In the genomic region with DNA sequence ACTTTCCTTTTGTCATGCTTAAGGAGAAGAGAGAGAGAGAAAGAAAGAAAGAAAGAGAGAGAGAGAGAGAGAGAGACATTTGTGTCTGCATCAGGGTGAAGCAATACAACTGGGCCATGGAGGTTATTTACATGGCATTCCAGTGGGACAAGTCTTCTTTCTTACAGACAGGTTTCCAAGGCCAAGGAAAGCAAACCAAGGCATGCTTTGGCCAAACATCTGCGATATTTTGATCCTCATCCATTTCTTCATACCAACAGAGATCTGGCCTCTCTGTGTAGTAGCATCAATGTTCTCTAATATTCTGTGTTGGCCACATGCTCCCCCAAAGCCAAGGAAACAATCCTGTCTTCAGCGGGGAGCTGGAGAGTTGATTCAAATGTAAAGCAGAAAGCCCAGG, we compare ENCODE assay signal across 18 cellular contexts.
DNase-seq lines count a peak whose midpoint lies in the region; ATAC-seq and TF ChIP-seq lines count a peak whose summit lies in the region.
"Had no signal": no experiment of that assay in that cellular context is flagged by ENCODE, and none has a peak within 500 bp of the region (broad histone marks: within the 10 kb centered on the region; RNA-seq: fewer than 3 reads in every experiment).

No MANE protein-coding gene starts in this region.

- ATAC-seq in left ventricle myocardium superior (peak; percentile 54), mucosa of descending colon (no peak)
- ATAC-seq: Panc1 had no signal

- H3K27ac ChIP-seq in right atrium auricular region (no peak overlapping the region), ascending aorta (peak overlapping the region; percentile 45 to 50)
- H3K27ac ChIP-seq: BLaER1, HL-60 had no signal

- H3K4me1 ChIP-seq in right atrium auricular region (no peaks in the 10 kb centered on the region), ascending aorta (peaks cover 0 to 3% of the 10 kb centered on the region in 2 donors), mucosa of descending colon (ENCODE audit: low read depth) (no peaks in the 10 kb centered on the region)
- H3K4me1 ChIP-seq: BLaER1 had no signal

- H3K36me3 ChIP-seq in right atrium auricular region (no peaks in the 10 kb centered on the region), ascending aorta (no peaks in the 10 kb centered on the region), mucosa of descending colon (ENCODE audit: low read depth) (no peaks in the 10 kb centered on the region)
- H3K36me3 ChIP-seq: BLaER1 had no signal

- H3K27me3 ChIP-seq in right atrium auricular region (no peaks in the 10 kb centered on the region), ascending aorta (no peaks in the 10 kb centered on the region)
- H3K27me3 ChIP-seq: BLaER1 had no signal

- no peak for DNase-seq in left ventricle myocardium superior
- DNase-seq in right atrium auricular region (ENCODE audit: low spot score), result no peak
- no peak for DNase-seq in ascending aorta (ENCODE audit: low spot score in 2 of 2)
- peak; percentile 71 for DNase-seq in fibroblast of the aortic adventitia (ENCODE audit: low read depth)
- DNase-seq in NCI-H82 treated with DMSO at 0.1 percent for 48 hours (lab: John Stamatoyannopoulos, UW; ENCODE audit: unreplicated experiment), result no peak
- DNase-seq in RPMI8226, result no peak
- DNase-seq in mucosa of descending colon, result no peak
- DNase-seq: CD4-positive, alpha-beta memory T cell; EL; Kasumi-1; MM.1S; NCI-H1092; NCI-H1436 treated with DMSO at 0.1 percent for 48 hours; NCI-H2029; NCI-H526 treated with DMSO at 0.1 percent for 48 hours had no signal

- H3K9me3 ChIP-seq in right atrium auricular region (no peaks in the 10 kb centered on the region), ascending aorta (no peaks in the 10 kb centered on the region), mucosa of descending colon (no peaks in the 10 kb centered on the region)

- H3K4me3 ChIP-seq in right atrium auricular region (no peak overlapping the region), ascending aorta (no peak overlapping the region), fibroblast of the aortic adventitia (ENCODE audit: low read depth, low read length) (no peak overlapping the region), mucosa of descending colon (no peak overlapping the region)
- H3K4me3 ChIP-seq: BLaER1 had no signal

- TF ChIP-seq CTCF in right atrium auricular region (IDR thresholded peaks at IDR 0.05) (no peak), ascending aorta (IDR thresholded peaks at IDR 0.05) (no peak), fibroblast of the aortic adventitia (IDR thresholded peaks at IDR 0.05; ENCODE audit: insufficient read depth, low read length) (no peak), mucosa of descending colon (IDR thresholded peaks at IDR 0.05) (no peak)

- intact Hi-C loops in left ventricle myocardium superior (cut with micrococcal nuclease) (no loop called here), ascending aorta (cut with DNase I) (no loop called here), mucosa of descending colon (cut with DNase I, micrococcal nuclease) (no loop called here)

Comparison
In these comparisons a context has a peak if more than half of its experiments do, and no peak if none do; other contexts are left out.
1. H3K27ac ChIP-seq: peak in ascending aorta (2 of 2); none in right atrium auricular region (0 of 2).